9 cellular contexts compared by ENCODE assay signal in the genomic region with DNA sequence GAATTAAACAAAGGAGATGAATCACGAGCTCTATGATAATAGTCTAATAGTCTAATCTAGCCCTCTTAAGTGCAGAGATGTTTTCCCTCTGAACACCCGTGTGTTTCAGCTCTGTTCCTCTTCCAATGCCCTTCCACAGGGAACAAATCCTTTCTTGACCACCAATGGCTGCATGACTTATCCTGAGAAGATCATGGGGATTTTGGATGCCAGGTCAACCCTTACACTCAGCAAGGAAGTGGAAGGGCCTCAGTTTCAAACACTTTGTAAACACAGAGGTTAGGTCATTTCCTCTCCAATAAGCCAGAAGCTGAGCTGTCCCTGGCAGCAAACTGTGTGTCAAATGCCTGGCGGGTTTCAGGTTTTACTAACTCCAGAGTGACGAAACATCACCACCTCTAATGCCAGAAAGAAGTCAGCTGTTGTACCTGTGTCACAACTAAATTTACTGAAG.
A peak's percentile ranks its signal among the peaks of the same experiment; 100 is the strongest.
DNase-seq lines count a peak whose midpoint lies in the region; ATAC-seq, FAIRE-seq and TF ChIP-seq lines count a peak whose summit lies in the region.
"Had no signal": no experiment of that assay in that cellular context is flagged by ENCODE, and none has a peak within 500 bp of the region (broad histone marks: within the 10 kb centered on the region; RNA-seq: fewer than 3 reads in every experiment).

No MANE protein-coding gene starts in this region.

- H3K9ac ChIP-seq in GM12878 (ENCODE audit: control insufficient read depth, insufficient read depth, low read length) = no peak overlapping the region

- no peak for TF ChIP-seq CTCF in AG09319 (IDR thresholded peaks at IDR 0.05; ENCODE audit: low read depth, low read length)
- no peak for TF ChIP-seq CTCF in GM12878 (IDR thresholded peaks at IDR 0.05 in 2 of 3, conservative IDR thresholded peaks at IDR 0.05 in 1 of 3; ENCODE audit: control insufficient read depth in 2 of 3, extremely low read depth in 1 of 3, insufficient read depth in 1 of 3, low read depth in 3 of 3, low read length in 3 of 3)
- TF ChIP-seq CTCF in uterus (IDR thresholded peaks at IDR 0.05) = no peak
- no peak for TF ChIP-seq CTCF in progenitor cell of endocrine pancreas (IDR thresholded peaks at IDR 0.05; ENCODE audit: unreplicated experiment)

- no peaks in the 10 kb centered on the region for H3K27me3 Mint-ChIP-seq in progenitor cell of endocrine pancreas
- H3K27me3 Mint-ChIP-seq in naive thymus-derived CD4-positive, alpha-beta T cell = no peaks in the 10 kb centered on the region
- H3K27me3 Mint-ChIP-seq: activated naive CD8-positive, alpha-beta T cell had no signal

- peak; percentile 67 for DNase-seq in AG09319 (ENCODE audit: extremely low read depth, low read depth)
- peak; percentile 81 for DNase-seq in HPDE6-E6E7 (ENCODE audit: extremely low spot score)
- no peak for DNase-seq in GM12878 (ENCODE audit: low read depth, low spot score)
- peak; percentile 94 for DNase-seq in kidney tubule cell (ENCODE audit: low spot score)
- peak; percentile 76 to 80 for DNase-seq in uterus
- no peak for DNase-seq in NCI-H1417 (lab: John Stamatoyannopoulos, UW)
- no peak for DNase-seq in progenitor cell of endocrine pancreas (ENCODE audit: low spot score, unreplicated experiment)
- no peak for DNase-seq in naive thymus-derived CD4-positive, alpha-beta T cell

- H3K36me3 ChIP-seq in GM12878 (ENCODE audit: control insufficient read depth in 2 of 2, insufficient read depth in 2 of 2, low read length in 1 of 2) (no peaks in the 10 kb centered on the region; a peak in 1 of 4 replicates), uterus (no peaks in the 10 kb centered on the region)
- H3K36me3 ChIP-seq in naive thymus-derived CD4-positive, alpha-beta T cell (ENCODE audit: control insufficient read depth in 2 of 3, insufficient read depth in 3 of 3, low read length in 3 of 3) = no peaks in the 10 kb centered on the region

- H3K9me3 Mint-ChIP-seq in progenitor cell of endocrine pancreas (ENCODE audit: low read depth) = no peaks in the 10 kb centered on the region
- H3K9me3 Mint-ChIP-seq in naive thymus-derived CD4-positive, alpha-beta T cell = no peaks in the 10 kb centered on the region

- H3K27me3 ChIP-seq in GM12878 (replicated peaks in 1 of 2; ENCODE audit: control insufficient read depth in 2 of 2, insufficient read depth in 2 of 2, low read length in 1 of 2) = no peaks in the 10 kb centered on the region
- H3K27me3 ChIP-seq in uterus = no peaks in the 10 kb centered on the region
- no peaks in the 10 kb centered on the region for H3K27me3 ChIP-seq in naive thymus-derived CD4-positive, alpha-beta T cell (ENCODE audit: control insufficient read depth in 2 of 2, insufficient read depth in 2 of 2, low read length in 2 of 2)

- no peak for FAIRE-seq in GM12878 (lab: Jason Lieb, UNC)

- no peak overlapping the region for H3K27ac Mint-ChIP-seq in progenitor cell of endocrine pancreas
- H3K27ac Mint-ChIP-seq in naive thymus-derived CD4-positive, alpha-beta T cell = peak overlapping the region in 3 of 9 donors; percentile 6 to 92 (median 21)
- H3K27ac Mint-ChIP-seq: activated naive CD8-positive, alpha-beta T cell had no signal

- no peaks in the 10 kb centered on the region for H4K20me1 ChIP-seq in GM12878 (ENCODE audit: control insufficient read depth, insufficient read depth)

- CTCF ChIA-PET in GM12878 (lab: Yijun Ruan, JAX) = no interaction called here
- CTCF ChIA-PET in naive thymus-derived CD4-positive, alpha-beta T cell (lab: Charles Lee) = no interaction called here

- H3K27ac ChIP-seq in GM12878 (ENCODE audit: control insufficient read depth, insufficient read depth) = no peak overlapping the region
- peak overlapping the region; percentile 61 to 77 for H3K27ac ChIP-seq in uterus
- no peak overlapping the region for H3K27ac ChIP-seq in naive thymus-derived CD4-positive, alpha-beta T cell (ENCODE audit: low read depth, low read length)

- H3K4me3 Mint-ChIP-seq in progenitor cell of endocrine pancreas (ENCODE audit: low read depth) = no peak overlapping the region
- peak overlapping the region in 1 of 10 donors; percentile 49 for H3K4me3 Mint-ChIP-seq in naive thymus-derived CD4-positive, alpha-beta T cell
- H3K4me3 Mint-ChIP-seq: activated naive CD8-positive, alpha-beta T cell had no signal

- SMC1A ChIA-PET in GM12878 (lab: Charles Lee; ENCODE audit: uncharacterized antibody, unreplicated experiment) = no interaction called here

- intact Hi-C loops in GM12878 (cut with micrococcal nuclease; ENCODE audit: unreplicated experiment) = no loop called here
- intact Hi-C loops in uterus (cut with DNase I; ENCODE audit: low total_unique reads) = no loop called here
- intact Hi-C loops in naive thymus-derived CD4-positive, alpha-beta T cell (cut with micrococcal nuclease) = no loop called here

- no peak overlapping the region for H2AFZ ChIP-seq in GM12878 (ENCODE audit: control insufficient read depth, low read depth, low read length)

- no peak for TF ChIP-seq RAD21 in GM12878 (IDR thresholded peaks at IDR 0.05; ENCODE audit: insufficient read depth, low read depth, low read length)

- no peak for TF ChIP-seq POLR2A in GM12878 (IDR thresholded peaks at IDR 0.05; ENCODE audit: low read depth, low read length)
- TF ChIP-seq POLR2A in uterus (IDR thresholded peaks at IDR 0.05) = no peak

- no peak overlapping the region for H3K4me3 ChIP-seq in GM12878
- no peak overlapping the region for H3K4me3 ChIP-seq in uterus
- H3K4me3 ChIP-seq in naive thymus-derived CD4-positive, alpha-beta T cell (ENCODE audit: low read length) = no peak overlapping the region

- H3K4me1 ChIP-seq in GM12878 (ENCODE audit: control insufficient read depth, insufficient read depth, low read length) = peaks cover 7% of the 10 kb centered on the region
- peaks cover 0 to 4% of the 10 kb centered on the region in 2 donors for H3K4me1 ChIP-seq in uterus
- H3K4me1 ChIP-seq in naive thymus-derived CD4-positive, alpha-beta T cell (ENCODE audit: control insufficient read depth in 2 of 2, insufficient read depth in 2 of 2, low read length in 2 of 2) = no peaks in the 10 kb centered on the region

- no peak overlapping the region for H3K4me2 ChIP-seq in GM12878 (ENCODE audit: control insufficient read depth, insufficient read depth)

- H3K9me3 ChIP-seq in GM12878 (replicated peaks; ENCODE audit: control insufficient read depth, insufficient read depth, low read length) (no peaks in the 10 kb centered on the region), uterus (no peaks in the 10 kb centered on the region)
- H3K9me3 ChIP-seq in naive thymus-derived CD4-positive, alpha-beta T cell (ENCODE audit: control insufficient read depth in 2 of 3, low read length in 3 of 3) = no peaks in the 10 kb centered on the region

- in situ Hi-C loops in GM12878 (cut with MboI) = no loop called here

- 15% methylated on average over 4 of the region's 4 CpGs for whole genome bisulfite sequencing in GM12878 (ENCODE audit: insufficient coverage, insufficient replicate concordance, low lambda C conversion rate, missing lambda C conversion rate)

- RAD21 ChIA-PET in GM12878 (lab: Charles Lee; ENCODE audit: unreplicated experiment) = no interaction called here

- peaks cover 32% of the 10 kb centered on the region for H3K36me3 Mint-ChIP-seq in progenitor cell of endocrine pancreas (ENCODE audit: insufficient read depth)
- H3K36me3 Mint-ChIP-seq in naive thymus-derived CD4-positive, alpha-beta T cell = peaks cover 3 to 34% (median 8%) of the 10 kb centered on the region in 5 donors

- BruUV-seq in GM12878 (replicated peaks; lab: Mats Ljungman, UMichigan) = no TSS peak

- POLR2A ChIA-PET in GM12878 (lab: Charles Lee) = interaction anchor here (0.6 kb wide), 1 partner anchor 33 kb away, joined by 3 read pairs; no protein-coding TSS in a partner anchor
- POLR2A ChIA-PET in naive thymus-derived CD4-positive, alpha-beta T cell (lab: Charles Lee) = no interaction called here

- H3K4me1 Mint-ChIP-seq in progenitor cell of endocrine pancreas (ENCODE audit: low read depth) = no peaks in the 10 kb centered on the region
- H3K4me1 Mint-ChIP-seq in naive thymus-derived CD4-positive, alpha-beta T cell = peaks cover 0 to 10% (median 4%) of the 10 kb centered on the region in 7 donors

- ATAC-seq in GM12878 = peak; percentile 38
- no peak for ATAC-seq in naive thymus-derived CD4-positive, alpha-beta T cell

- no peaks in the 10 kb centered on the region for H3K79me2 ChIP-seq in GM12878 (ENCODE audit: control insufficient read depth, insufficient read depth, low read length)

- TF ChIP-seq EP300 in GM12878 (IDR thresholded peaks at IDR 0.05; ENCODE audit: borderline replicate concordance in 1 of 2, control insufficient read depth in 1 of 2, low read depth in 2 of 2, low read length in 2 of 2) = no peak

TF ChIP-seq in GM12878, 131 proteins besides CTCF, POLR2A, EP300 and RAD21 (continues in another document):
- TF ChIP-seq, protein P1, sequence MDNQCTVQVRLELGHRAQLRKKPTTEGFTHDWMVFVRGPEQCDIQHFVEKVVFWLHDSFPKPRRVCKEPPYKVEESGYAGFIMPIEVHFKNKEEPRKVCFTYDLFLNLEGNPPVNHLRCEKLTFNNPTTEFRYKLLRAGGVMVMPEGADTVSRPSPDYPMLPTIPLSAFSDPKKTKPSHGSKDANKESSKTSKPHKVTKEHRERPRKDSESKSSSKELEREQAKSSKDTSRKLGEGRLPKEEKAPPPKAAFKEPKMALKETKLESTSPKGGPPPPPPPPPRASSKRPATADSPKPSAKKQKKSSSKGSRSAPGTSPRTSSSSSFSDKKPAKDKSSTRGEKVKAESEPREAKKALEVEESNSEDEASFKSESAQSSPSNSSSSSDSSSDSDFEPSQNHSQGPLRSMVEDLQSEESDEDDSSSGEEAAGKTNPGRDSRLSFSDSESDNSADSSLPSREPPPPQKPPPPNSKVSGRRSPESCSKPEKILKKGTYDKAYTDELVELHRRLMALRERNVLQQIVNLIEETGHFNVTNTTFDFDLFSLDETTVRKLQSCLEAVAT (IDR thresholded peaks at IDR 0.05) = no peak
- TF ChIP-seq RUNX3 (IDR thresholded peaks at IDR 0.05; ENCODE audit: low read length) (peak; percentile 41; the same call in 1 of the 2 replicates), HDGF (IDR thresholded peaks at IDR 0.05) (no peak), PAX5 (IDR thresholded peaks at IDR 0.05; ENCODE audit: borderline replicate concordance, low read depth, low read length) (no peak)
- TF ChIP-seq, protein P2, sequence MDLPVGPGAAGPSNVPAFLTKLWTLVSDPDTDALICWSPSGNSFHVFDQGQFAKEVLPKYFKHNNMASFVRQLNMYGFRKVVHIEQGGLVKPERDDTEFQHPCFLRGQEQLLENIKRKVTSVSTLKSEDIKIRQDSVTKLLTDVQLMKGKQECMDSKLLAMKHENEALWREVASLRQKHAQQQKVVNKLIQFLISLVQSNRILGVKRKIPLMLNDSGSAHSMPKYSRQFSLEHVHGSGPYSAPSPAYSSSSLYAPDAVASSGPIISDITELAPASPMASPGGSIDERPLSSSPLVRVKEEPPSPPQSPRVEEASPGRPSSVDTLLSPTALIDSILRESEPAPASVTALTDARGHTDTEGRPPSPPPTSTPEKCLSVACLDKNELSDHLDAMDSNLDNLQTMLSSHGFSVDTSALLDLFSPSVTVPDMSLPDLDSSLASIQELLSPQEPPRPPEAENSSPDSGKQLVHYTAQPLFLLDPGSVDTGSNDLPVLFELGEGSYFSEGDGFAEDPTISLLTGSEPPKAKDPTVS (IDR thresholded peaks at IDR 0.05; ENCODE audit: low read depth, low read length) = no peak

Comparison
In these comparisons a context has a peak if more than half of its experiments do, and no peak if none do; other contexts are left out.
1. DNase-seq: peak in AG09319 (single experiment), HPDE6-E6E7 (single experiment), kidney tubule cell (single experiment) and uterus (2 of 2); none in GM12878 (single experiment), NCI-H1417 (0 of 3), progenitor cell of endocrine pancreas (single experiment) and naive thymus-derived CD4-positive, alpha-beta T cell (0 of 9).
2. H3K27ac ChIP-seq: peak in uterus (2 of 2); none in GM12878 (single experiment) and naive thymus-derived CD4-positive, alpha-beta T cell (single experiment).